ENCODE assay signal across 1 cellular context in the genomic region with DNA sequence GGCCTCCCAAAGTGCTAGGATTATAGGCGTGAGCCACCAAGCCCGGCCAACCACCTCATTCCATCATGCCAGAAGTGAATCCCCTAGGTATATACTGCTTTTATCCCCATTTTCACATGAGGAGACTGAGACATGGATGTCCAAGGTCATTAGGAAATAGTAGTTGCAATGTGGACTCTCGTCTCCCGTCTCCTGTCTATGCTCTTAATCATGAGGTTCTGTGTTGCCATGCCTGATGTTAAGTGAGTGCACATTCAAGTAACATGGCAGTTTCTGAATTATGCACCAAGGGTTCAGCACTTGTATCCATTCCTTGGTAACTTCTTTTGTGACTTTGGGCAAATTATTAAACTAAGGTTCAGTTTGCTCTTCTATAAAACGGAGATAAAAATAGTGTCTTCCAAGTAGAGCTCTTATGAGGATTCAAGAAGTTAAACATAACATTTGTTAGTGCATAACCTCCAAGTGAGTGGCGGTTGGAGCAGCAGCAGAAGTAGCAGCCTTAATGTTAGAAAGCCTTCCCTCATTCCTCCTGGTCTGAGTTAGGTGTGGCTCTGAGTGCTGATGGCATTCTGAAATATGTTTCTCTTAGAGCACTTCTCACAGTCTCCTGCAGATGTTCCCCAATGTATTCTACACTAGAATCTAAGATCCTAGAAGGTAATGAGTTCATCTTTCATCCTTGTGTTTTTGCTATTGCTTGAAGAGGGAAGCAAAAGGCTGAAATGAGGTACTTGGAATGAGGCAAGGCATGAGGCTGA.
TF ChIP-seq lines count a peak whose summit lies in the region.

No MANE protein-coding gene starts in this region.

TF ChIP-seq in HCT116, 20 proteins besides CTCF, POLR2A, EP300 and RAD21 (continued from another document):
- TF ChIP-seq TCF7L2 (IDR thresholded peaks at IDR 0.05; ENCODE audit: borderline replicate concordance, extremely low read depth, insufficient read depth, insufficient read length) (no peak), ZNF274 (IDR thresholded peaks at IDR 0.05; ENCODE audit: low read depth, low read length) (no peak), POLR2AphosphoS5 (IDR thresholded peaks at IDR 0.05; ENCODE audit: low read depth, low read length) (no peak), JUND (IDR thresholded peaks at IDR 0.05) (no peak)
